Comparison of ENCODE assay signal across 8 cellular contexts in genomic region chr1:178543291-178543609, GRCh38. TPM values are rescaled to one million over a fixed set of nuclear protein-coding genes. Genes with fewer than 3 reads are reported as not detected.
DNase-seq lines count a peak whose midpoint lies in the region; ATAC-seq and TF ChIP-seq lines count a peak whose summit lies in the region.

No MANE protein-coding gene starts in this region.

- H3K9me3 ChIP-seq in HUES6 (ENCODE audit: control insufficient read depth, insufficient read depth, low read depth, low read length) (no peaks in the 10 kb centered on the region), mesenchymal stem cell (ENCODE audit: control insufficient read depth, low read length) (no peaks in the 10 kb centered on the region)

- H3K4ac ChIP-seq in mesenchymal stem cell (ENCODE audit: low read depth in 1 of 2, low read length in 2 of 2): no peak overlapping the region

- H2BK12ac ChIP-seq in mesenchymal stem cell (ENCODE audit: low read length in 2 of 2): no peak overlapping the region

- H3K4me3 Mint-ChIP-seq in MCF 10A (ENCODE audit: unreplicated experiment): peak overlapping the region; percentile 95

- POLR2A ChIA-PET in MCF 10A (lab: Yijun Ruan, JAX): interaction anchor here (0.6 to 3.4 kb wide), 11 partner anchors 11 to 466 kb away, joined by 3 to 23 read pairs (median 3); partner anchors contain the start of gene RALGPS2

- H3K14ac ChIP-seq in mesenchymal stem cell (ENCODE audit: low read length in 2 of 2): no peak overlapping the region

- peaks cover 10% of the 10 kb centered on the region for H3K36me3 Mint-ChIP-seq in MCF 10A (ENCODE audit: insufficient read depth, unreplicated experiment)

- H3K9ac ChIP-seq in HUES6 (ENCODE audit: low read length): peak overlapping the region; percentile 80
- peak overlapping the region; percentile 85 for H3K9ac ChIP-seq in mesenchymal stem cell (ENCODE audit: low read length)

- no peak overlapping the region for H2AK5ac ChIP-seq in mesenchymal stem cell (ENCODE audit: low read length, severe bottlenecking)

- H2AFZ ChIP-seq in mesenchymal stem cell (ENCODE audit: low read depth, low read length): no peak overlapping the region

- H3K18ac ChIP-seq in mesenchymal stem cell (ENCODE audit: low read depth in 1 of 2, low read length in 2 of 2): peak overlapping the region; percentile 40 to 57

- no peaks in the 10 kb centered on the region for H3K27me3 Mint-ChIP-seq in MCF 10A (ENCODE audit: insufficient read depth, unreplicated experiment)

- H3K4me3 ChIP-seq in GM12875 (ENCODE audit: low read depth, low read length) (peak overlapping the region; percentile 64), HUES6 (ENCODE audit: low read depth, low read length) (peak overlapping the region; percentile 88), mesenchymal stem cell (ENCODE audit: insufficient read depth in 1 of 2, low read depth in 1 of 2, low read length in 2 of 2) (peak overlapping the region; percentile 74 to 88)

- H3K27ac ChIP-seq in HUES6 (ENCODE audit: low read depth, low read length): peak overlapping the region; percentile 89; the same call in 1 of the 2 replicates
- H3K27ac ChIP-seq in mesenchymal stem cell (ENCODE audit: low read length, poor library complexity, severe bottlenecking): peak overlapping the region; percentile 81

- TF ChIP-seq CTCF in GM12875 (IDR thresholded peaks at IDR 0.05; ENCODE audit: borderline replicate concordance, insufficient read depth, low read depth, low read length) (no peak), MCF 10A (IDR thresholded peaks at IDR 0.05; ENCODE audit: unreplicated experiment) (no peak)

- H3K36me3 ChIP-seq in HUES6 (ENCODE audit: control insufficient read depth, insufficient read depth, low read length) (no peaks in the 10 kb centered on the region), mesenchymal stem cell (ENCODE audit: control insufficient read depth in 1 of 2, insufficient read depth in 2 of 2, low read depth in 1 of 2, low read length in 2 of 2) (peaks cover 10 to 26% of the 10 kb centered on the region in 2 experiments)

- H3K4me2 ChIP-seq in mesenchymal stem cell (ENCODE audit: low read length, poor library complexity, severe bottlenecking): peak overlapping the region; percentile 84

- H3K4me1 ChIP-seq in HUES6 (ENCODE audit: control insufficient read depth, insufficient read depth, low read length): 0 out of 2 replicates have a peak, but pooled peaks cover 4% of the 10 kb centered on the region
- H3K4me1 ChIP-seq in mesenchymal stem cell (ENCODE audit: control insufficient read depth, insufficient read depth, low read depth, low read length): peaks cover 25% of the 10 kb centered on the region

- peak; percentile 30 for ATAC-seq in GM21526 (IDR thresholded peaks at IDR 0.05; ENCODE audit: low FRiP score, unreplicated experiment)

- peak overlapping the region; percentile 38 for H4K8ac ChIP-seq in mesenchymal stem cell (ENCODE audit: low read length)

- no peak overlapping the region for H3K23ac ChIP-seq in mesenchymal stem cell (ENCODE audit: low read length in 2 of 2)

- no peak overlapping the region for H2BK5ac ChIP-seq in mesenchymal stem cell (ENCODE audit: low read depth, low read length, poor library complexity, severe bottlenecking)

- intact Hi-C loops in MCF 10A (cut with micrococcal nuclease): loop anchor here (2.0 kb wide), 2 partner anchors 66 to 184 kb away; no protein-coding TSS in a partner anchor

- no peak overlapping the region for H4K91ac ChIP-seq in mesenchymal stem cell (ENCODE audit: low read length)

- H3K27me3 ChIP-seq in HUES6 (ENCODE audit: control insufficient read depth, insufficient read depth, low read length) (no peaks in the 10 kb centered on the region), mesenchymal stem cell (ENCODE audit: control insufficient read depth in 1 of 2, insufficient read depth in 1 of 2, low read length in 2 of 2) (no peaks in the 10 kb centered on the region)

- H3K4me1 Mint-ChIP-seq in MCF 10A (ENCODE audit: insufficient read depth, unreplicated experiment): peaks cover 30% of the 10 kb centered on the region

- CTCF ChIA-PET in MCF 10A (lab: Yijun Ruan, JAX): interaction anchor here (0.6 to 12.2 kb wide), 81 partner anchors 8 to 827 kb away, joined by 3 to 390 read pairs (median 5); partner anchors contain the start of gene RALGPS2

- H2BK120ac ChIP-seq in mesenchymal stem cell (ENCODE audit: low read depth, low read length): no peak overlapping the region

- BruUV-seq in MCF 10A (replicated peaks; lab: Mats Ljungman, UMichigan): no TSS peak

- DNase-seq in MCF 10A (ENCODE audit: unreplicated experiment) (no peak), mesenchymal stem cell (no peak), ACHN (no peak), mucosa of gallbladder (ENCODE audit: low spot score) (no peak), retina (no peak)

- no peak overlapping the region for H2BK15ac ChIP-seq in mesenchymal stem cell (ENCODE audit: low read depth, poor library complexity, severe bottlenecking)

- peak overlapping the region; percentile 80 for H3K27ac Mint-ChIP-seq in MCF 10A (ENCODE audit: low read depth, unreplicated experiment)

- in situ Hi-C loops in ACHN (cut with HindIII; ENCODE audit: low pct_ligation_motif_present, low pct_unique_long_range_greater_than_20kb, low sequenced_read_pairs): loop anchor here (25.0 kb wide), 1 partner anchor 469 kb away; no protein-coding TSS in a partner anchor

- H3K79me1 ChIP-seq in mesenchymal stem cell (replicated peaks; ENCODE audit: low read length, poor library complexity, severe bottlenecking): peaks cover 18% of the 10 kb centered on the region

- 10% methylated on average over 10 of the region's 10 CpGs for WGBS in mesenchymal stem cell

- no peaks in the 10 kb centered on the region for H3K9me3 Mint-ChIP-seq in MCF 10A (ENCODE audit: unreplicated experiment)

RNA-seq across cellular contexts. Expression of gene TEX35, which starts 30.3 kb away (rescaled TPM):
- total RNA-seq in MCF 10A (2022) (not detected in 2 replicates), mucosa of gallbladder (not detected)
- polyA plus RNA-seq in mesenchymal stem cell (2013, experiment 1 of 2): not detected
- not detected for polyA plus RNA-seq in mesenchymal stem cell (2013, experiment 2 of 2)

RNA-seq across cellular contexts. Expression of gene CLEC20A, which starts 46.5 kb away (rescaled TPM):
- total RNA-seq in MCF 10A (2022) (not detected in 2 replicates), mucosa of gallbladder (0.20 TPM)
- not detected for polyA plus RNA-seq in mesenchymal stem cell (2013, experiment 1 of 2)
- polyA plus RNA-seq in mesenchymal stem cell (2013, experiment 2 of 2): not detected
